ENCODE assay signal across 18 cellular contexts in genomic region chr2:59886758-59887157, GRCh38.
DNase-seq lines count a peak whose midpoint lies in the region; ATAC-seq, FAIRE-seq and TF ChIP-seq lines count a peak whose summit lies in the region.
"Had no signal": no experiment of that assay in that cellular context is flagged by ENCODE, and none has a peak within 500 bp of the region (broad histone marks: within the 10 kb centered on the region; RNA-seq: fewer than 3 reads in every experiment).

No MANE protein-coding gene starts in this region.

- H3K36me3 Mint-ChIP-seq in activated T-cell treated with anti-CD3 and anti-CD28 coated beads, Interleukin-2, amount 50 U/mL, for 72 hours (ENCODE audit: insufficient read depth in 2 of 2), result peaks cover 0 to 3% of the 10 kb centered on the region in 2 donors
- H3K36me3 Mint-ChIP-seq in GM23338 (ENCODE audit: low read depth) (no peaks in the 10 kb centered on the region; the same call in 2 of the 3 replicates), progenitor cell of endocrine pancreas (ENCODE audit: insufficient read depth) (no peaks in the 10 kb centered on the region)
- H3K36me3 Mint-ChIP-seq in activated CD8-positive, alpha-beta T cell treated with anti-CD3 and anti-CD28 coated beads, Interleukin-2, amount 10 ng/mL, durations not matched to agents 7 days and 5 days (ENCODE audit: low read depth), result no peaks in the 10 kb centered on the region
- no peaks in the 10 kb centered on the region for H3K36me3 Mint-ChIP-seq in stimulated activated memory B cell treated with anti-CD40 and anti-IgM and Interleukin-4, amounts not matched to agents 10 μg/mL and 1 μg/mL and 100 μg/mL, for 72 hours
- H3K36me3 Mint-ChIP-seq: CD14-positive monocyte had no signal

- POLR2A ChIA-PET in activated CD8-positive, alpha-beta T cell treated with anti-CD3 and anti-CD28 coated beads, Interleukin-2, amount 10 ng/mL, durations not matched to agents 7 days and 5 days (lab: Charles Lee), result no interaction called here

- H3K36me3 ChIP-seq in GM23338 (ENCODE audit: insufficient read depth), result no peaks in the 10 kb centered on the region
- H3K36me3 ChIP-seq: MG63 had no signal

- H2AFZ ChIP-seq in GM23338, result peak overlapping the region; percentile 52
- H2AFZ ChIP-seq: GM23248 had no signal

- TF ChIP-seq CTCF in GM23338 (conservative IDR thresholded peaks at IDR 0.05; ENCODE audit: low read depth in 2 of 2) (no peak), progenitor cell of endocrine pancreas (IDR thresholded peaks at IDR 0.05; ENCODE audit: unreplicated experiment) (no peak)

- CTCF ChIA-PET in activated CD8-positive, alpha-beta T cell treated with anti-CD3 and anti-CD28 coated beads, Interleukin-2, amount 10 ng/mL, durations not matched to agents 7 days and 5 days (lab: Charles Lee), result no interaction called here

- H3K4me2 ChIP-seq in GM23338, result no peak overlapping the region
- H3K4me2 ChIP-seq: KMS-11 had no signal

- H4K20me1 ChIP-seq in GM23338 (replicated peaks; ENCODE audit: insufficient read depth), result no peaks in the 10 kb centered on the region

- peak overlapping the region; percentile 21 to 43 for H3K4me3 Mint-ChIP-seq in activated T-cell treated with anti-CD3 and anti-CD28 coated beads, Interleukin-2, amount 50 U/mL, for 72 hours
- H3K4me3 Mint-ChIP-seq in GM23338 (no peak overlapping the region), progenitor cell of endocrine pancreas (ENCODE audit: low read depth) (no peak overlapping the region)
- no peak overlapping the region for H3K4me3 Mint-ChIP-seq in activated CD8-positive, alpha-beta T cell treated with anti-CD3 and anti-CD28 coated beads, Interleukin-2, amount 10 ng/mL, durations not matched to agents 7 days and 5 days
- peak overlapping the region; percentile 24 for H3K4me3 Mint-ChIP-seq in stimulated activated memory B cell treated with anti-CD40 and anti-IgM and Interleukin-4, amounts not matched to agents 10 μg/mL and 1 μg/mL and 100 μg/mL, for 72 hours
- H3K4me3 Mint-ChIP-seq: CD14-positive monocyte had no signal

- peaks cover 4% of the 10 kb centered on the region; the same call in 1 of the 2 replicates for H3K9me2 ChIP-seq in GM23338 (ENCODE audit: insufficient read depth)

- FAIRE-seq in GM19239 (lab: Jason Lieb, UNC), result no peak
- FAIRE-seq: A204.1, GM18507 had no signal

- peak overlapping the region; percentile 21 for H3K27ac Mint-ChIP-seq in activated T-cell treated with anti-CD3 and anti-CD28 coated beads, Interleukin-2, amount 50 U/mL, for 72 hours
- H3K27ac Mint-ChIP-seq in GM23338 (no peak overlapping the region), progenitor cell of endocrine pancreas (no peak overlapping the region)
- H3K27ac Mint-ChIP-seq in activated CD8-positive, alpha-beta T cell treated with anti-CD3 and anti-CD28 coated beads, Interleukin-2, amount 10 ng/mL, durations not matched to agents 7 days and 5 days, result peak overlapping the region; percentile 53
- H3K27ac Mint-ChIP-seq in stimulated activated memory B cell treated with anti-CD40 and anti-IgM and Interleukin-4, amounts not matched to agents 10 μg/mL and 1 μg/mL and 100 μg/mL, for 72 hours, result peak overlapping the region; percentile 70
- H3K27ac Mint-ChIP-seq: CD14-positive monocyte had no signal

- no peaks in the 10 kb centered on the region for H3F3A ChIP-seq in GM23338 (replicated peaks; ENCODE audit: low read depth)

- H3K4me1 ChIP-seq in GM23338 (ENCODE audit: insufficient read depth), result peaks cover 20% of the 10 kb centered on the region

- no peaks in the 10 kb centered on the region for H3K79me2 ChIP-seq in GM23338 (replicated peaks; ENCODE audit: insufficient read depth)

- H3K27ac ChIP-seq in GM23338 (ENCODE audit: low read depth), result no peak overlapping the region
- H3K27ac ChIP-seq: GM23248, KMS-11 had no signal

- H3K27me3 Mint-ChIP-seq in activated T-cell treated with anti-CD3 and anti-CD28 coated beads, Interleukin-2, amount 50 U/mL, for 72 hours (ENCODE audit: low read depth), result no peaks in the 10 kb centered on the region
- peaks cover 6% of the 10 kb centered on the region for H3K27me3 Mint-ChIP-seq in GM23338 (ENCODE audit: insufficient read depth, low read depth, poor library complexity)
- no peaks in the 10 kb centered on the region for H3K27me3 Mint-ChIP-seq in activated CD8-positive, alpha-beta T cell treated with anti-CD3 and anti-CD28 coated beads, Interleukin-2, amount 10 ng/mL, durations not matched to agents 7 days and 5 days (ENCODE audit: low read depth)
- no peaks in the 10 kb centered on the region for H3K27me3 Mint-ChIP-seq in stimulated activated memory B cell treated with anti-CD40 and anti-IgM and Interleukin-4, amounts not matched to agents 10 μg/mL and 1 μg/mL and 100 μg/mL, for 72 hours
- no peaks in the 10 kb centered on the region for H3K27me3 Mint-ChIP-seq in progenitor cell of endocrine pancreas

- H3K9me3 Mint-ChIP-seq in activated T-cell treated with anti-CD3 and anti-CD28 coated beads, Interleukin-2, amount 50 U/mL, for 72 hours, result no peaks in the 10 kb centered on the region
- H3K9me3 Mint-ChIP-seq in GM23338, result no peaks in the 10 kb centered on the region
- no peaks in the 10 kb centered on the region for H3K9me3 Mint-ChIP-seq in activated CD8-positive, alpha-beta T cell treated with anti-CD3 and anti-CD28 coated beads, Interleukin-2, amount 10 ng/mL, durations not matched to agents 7 days and 5 days (ENCODE audit: insufficient read depth)
- H3K9me3 Mint-ChIP-seq in stimulated activated memory B cell treated with anti-CD40 and anti-IgM and Interleukin-4, amounts not matched to agents 10 μg/mL and 1 μg/mL and 100 μg/mL, for 72 hours, result peaks cover 3% of the 10 kb centered on the region
- H3K9me3 Mint-ChIP-seq in progenitor cell of endocrine pancreas (ENCODE audit: low read depth), result no peaks in the 10 kb centered on the region

- H3K27me3 ChIP-seq in GM23338 (ENCODE audit: insufficient read depth), result no peaks in the 10 kb centered on the region
- H3K27me3 ChIP-seq: MG63 had no signal

- H3K4me1 Mint-ChIP-seq in activated T-cell treated with anti-CD3 and anti-CD28 coated beads, Interleukin-2, amount 50 U/mL, for 72 hours (ENCODE audit: low read depth), result peaks cover 34% of the 10 kb centered on the region
- H3K4me1 Mint-ChIP-seq in GM23338 (peaks cover 28% of the 10 kb centered on the region), progenitor cell of endocrine pancreas (ENCODE audit: low read depth) (peaks cover 8% of the 10 kb centered on the region)
- H3K4me1 Mint-ChIP-seq in activated CD8-positive, alpha-beta T cell treated with anti-CD3 and anti-CD28 coated beads, Interleukin-2, amount 10 ng/mL, durations not matched to agents 7 days and 5 days (ENCODE audit: low read depth), result peaks cover 45% of the 10 kb centered on the region
- H3K4me1 Mint-ChIP-seq in stimulated activated memory B cell treated with anti-CD40 and anti-IgM and Interleukin-4, amounts not matched to agents 10 μg/mL and 1 μg/mL and 100 μg/mL, for 72 hours, result peaks cover 36% of the 10 kb centered on the region

- H3K4me3 ChIP-seq in GM23338, result no peak overlapping the region
- H3K4me3 ChIP-seq: GM23248, MG63 had no signal

- no peak for DNase-seq in activated T-cell treated with anti-CD3 and anti-CD28 coated beads, Interleukin-2, amount 50 U/mL, for 72 hours
- no peak for DNase-seq in activated T-cell treated with anti-CD3 and anti-CD28 coated beads, Interleukin-2, amount 50 U/mL, for 48 hours
- DNase-seq in GM23338 (ENCODE audit: low spot score), result no peak
- no peak for DNase-seq in activated CD8-positive, alpha-beta T cell treated with anti-CD3 and anti-CD28 coated beads, Interleukin-2, amount 10 ng/mL, durations not matched to agents 7 days and 5 days
- DNase-seq in progenitor cell of endocrine pancreas (ENCODE audit: low spot score, unreplicated experiment), result no peak
- DNase-seq in GM19239 (ENCODE audit: insufficient read length, low spot score), result no peak
- DNase-seq: DMS53, GM23248, MG63, NCI-H1092 treated with DMSO at 0.1 percent for 48 hours, NCI-H1694, NCI-H345 had no signal

- no peak for ATAC-seq in activated T-cell treated with anti-CD3 and anti-CD28 coated beads, Interleukin-2, amount 50 U/mL, for 72 hours (replicated peaks in 1 of 2)
- ATAC-seq in GM23338 (no peak), GM18858 (IDR thresholded peaks at IDR 0.05; ENCODE audit: unreplicated experiment) (no peak)
- ATAC-seq in activated CD8-positive, alpha-beta T cell treated with anti-CD3 and anti-CD28 coated beads, Interleukin-2, amount 10 ng/mL, durations not matched to agents 7 days and 5 days, result no peak
- no peak for ATAC-seq in stimulated activated memory B cell treated with anti-CD40 and anti-IgM and Interleukin-4, amounts not matched to agents 10 μg/mL and 1 μg/mL and 100 μg/mL, for 72 hours

TF ChIP-seq in GM23338, 12 proteins besides CTCF, POLR2A, EP300 and RAD21:
- TF ChIP-seq NANOG (IDR thresholded peaks at IDR 0.05; ENCODE audit: borderline replicate concordance) (no peak), JUNB (IDR thresholded peaks at IDR 0.05; ENCODE audit: unreplicated experiment) (no peak), STAT1 (IDR thresholded peaks at IDR 0.05; ENCODE audit: unreplicated experiment) (no peak), REST (IDR thresholded peaks at IDR 0.05; ENCODE audit: unreplicated experiment) (no peak)

Comparison
In these comparisons a context has a peak if more than half of its experiments do, and no peak if none do; other contexts are left out.
1. H3K27ac Mint-ChIP-seq: peak in activated T-cell treated with anti-CD3 and anti-CD28 coated beads, Interleukin-2, amount 50 U/mL, for 72 hours (single experiment), activated CD8-positive, alpha-beta T cell treated with anti-CD3 and anti-CD28 coated beads, Interleukin-2, amount 10 ng/mL, durations not matched to agents 7 days and 5 days (single experiment) and stimulated activated memory B cell treated with anti-CD40 and anti-IgM and Interleukin-4, amounts not matched to agents 10 μg/mL and 1 μg/mL and 100 μg/mL, for 72 hours (single experiment); none in GM23338 (single experiment) and progenitor cell of endocrine pancreas (single experiment).
2. H3K4me3 Mint-ChIP-seq: peak in activated T-cell treated with anti-CD3 and anti-CD28 coated beads, Interleukin-2, amount 50 U/mL, for 72 hours (2 of 2) and stimulated activated memory B cell treated with anti-CD40 and anti-IgM and Interleukin-4, amounts not matched to agents 10 μg/mL and 1 μg/mL and 100 μg/mL, for 72 hours (single experiment); none in GM23338 (single experiment), activated CD8-positive, alpha-beta T cell treated with anti-CD3 and anti-CD28 coated beads, Interleukin-2, amount 10 ng/mL, durations not matched to agents 7 days and 5 days (single experiment) and progenitor cell of endocrine pancreas (single experiment).